Comparison of ENCODE assay signal across 15 cellular contexts in genomic region chr3:78941587-78941986, GRCh38.
DNase-seq lines count a peak whose midpoint lies in the region; ATAC-seq and TF ChIP-seq lines count a peak whose summit lies in the region.
"Had no signal": no experiment of that assay in that cellular context is flagged by ENCODE, and none has a peak within 500 bp of the region (broad histone marks: within the 10 kb centered on the region; RNA-seq: fewer than 3 reads in every experiment).

No MANE protein-coding gene starts in this region.

- no peak for ATAC-seq in GM18502 (IDR thresholded peaks at IDR 0.05; ENCODE audit: poor library complexity, unreplicated experiment)

- H3K4me1 ChIP-seq in fibroblast of lung (ENCODE audit: control insufficient read depth, extremely low read depth, insufficient read depth, low read length), result peaks cover 2% of the 10 kb centered on the region
- H3K4me1 ChIP-seq: tibial artery had no signal

- CTCF ChIA-PET in GM10248 (lab: Yijun Ruan, JAX), result no interaction called here

- no peaks in the 10 kb centered on the region for H3K79me2 ChIP-seq in fibroblast of lung (ENCODE audit: control insufficient read depth, insufficient read depth, low read length)

- no peak overlapping the region for H3K27ac ChIP-seq in fibroblast of lung (ENCODE audit: insufficient read depth, low read length)
- H3K27ac ChIP-seq: tibial artery, VCaP had no signal

- H3K4me2 ChIP-seq in fibroblast of lung (ENCODE audit: extremely low read depth, insufficient read depth, low read length), result peak overlapping the region; percentile 56

- POLR2A ChIA-PET in GM10248 (lab: Yijun Ruan, JAX), result no interaction called here

- no peak for TF ChIP-seq CTCF in GM10248 (IDR thresholded peaks at IDR 0.05; ENCODE audit: control extremely low read depth, extremely low read depth, low read depth, missing control alignments)
- TF ChIP-seq CTCF in fibroblast of lung (conservative IDR thresholded peaks at IDR 0.05 in 1 of 2, IDR thresholded peaks at IDR 0.05 in 1 of 2; ENCODE audit: low read depth in 1 of 2, low read length in 2 of 2), result no peak

- H3K27me3 ChIP-seq in fibroblast of lung (ENCODE audit: control insufficient read depth, insufficient read depth, low read length), result no peaks in the 10 kb centered on the region
- H3K27me3 ChIP-seq: tibial artery had no signal

- no peaks in the 10 kb centered on the region for H3K9me3 ChIP-seq in fibroblast of lung (ENCODE audit: control insufficient read depth, insufficient read depth, low read depth, low read length)

- H3K4me3 ChIP-seq in fibroblast of lung (replicated peaks in 1 of 4; ENCODE audit: control extremely low read depth in 1 of 4, insufficient read depth in 1 of 4, low read depth in 3 of 4, low read length in 4 of 4) (no peak overlapping the region), skeletal muscle cell (ENCODE audit: low read depth, low read length) (no peak overlapping the region)
- H3K4me3 ChIP-seq: tibial artery had no signal

- H3K36me3 ChIP-seq in fibroblast of lung (ENCODE audit: control insufficient read depth, insufficient read depth, low read length), result no peaks in the 10 kb centered on the region
- H3K36me3 ChIP-seq: tibial artery had no signal

- DNase-seq in GM10248 (ENCODE audit: extremely low spot score) (peak; percentile 20), NCI-H226 (peak; percentile 69), fibroblast of lung (ENCODE audit: low read depth in 2 of 2) (peak; percentile 93 to 94), skeletal muscle cell (ENCODE audit: low read depth) (peak; percentile 86), NCI-H2227 (lab: John Stamatoyannopoulos, UW; ENCODE audit: unreplicated experiment) (no peak), CD1c-positive myeloid dendritic cell (ENCODE audit: extremely low spot score) (no peak), NCI-H146 (lab: John Stamatoyannopoulos, UW) (no peak)
- DNase-seq: activated naive CD8-positive, alpha-beta T cell treated with anti-CD3 and anti-CD28 coated beads, Interleukin-2, amount 10 ng/mL, durations not matched to agents 7 days and 5 days; effector memory CD4-positive, alpha-beta T cell; MV-4-11; NCI-H510A treated with DMSO at 0.1 percent for 48 hours; SHP77 treated with DMSO at 0.1 percent for 48 hours; tibial artery had no signal

- H3K9ac ChIP-seq in fibroblast of lung (ENCODE audit: insufficient read depth, low read length), result no peak overlapping the region

- no peaks in the 10 kb centered on the region for H4K20me1 ChIP-seq in fibroblast of lung (ENCODE audit: control insufficient read depth, extremely low read depth, insufficient read depth, low read length)

- H2AFZ ChIP-seq in fibroblast of lung (ENCODE audit: low read length), result no peak overlapping the region

Comparison
In these comparisons a context has a peak if more than half of its experiments do, and no peak if none do; other contexts are left out.
1. DNase-seq: peak in GM10248 (single experiment), NCI-H226 (single experiment), fibroblast of lung (2 of 2) and skeletal muscle cell (single experiment); none in NCI-H2227 (single experiment), CD1c-positive myeloid dendritic cell (single experiment) and NCI-H146 (single experiment).